ENCODE assay signal across 3 cellular contexts in the genomic region with DNA sequence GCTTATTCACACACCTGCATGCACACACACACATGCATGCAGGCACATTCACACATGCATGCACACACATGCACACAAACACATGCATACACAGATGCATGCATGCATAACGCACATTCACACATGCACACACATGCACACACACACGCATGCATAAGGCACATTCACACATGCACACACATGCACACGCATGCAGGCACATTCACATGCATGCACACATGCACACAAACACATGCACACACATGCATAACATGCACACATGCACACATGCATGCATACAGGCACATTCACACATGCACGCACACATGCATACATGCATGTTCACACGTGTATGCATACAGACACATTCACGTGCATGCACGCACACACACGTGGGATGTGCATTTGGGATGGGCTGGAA.
TF ChIP-seq lines count a peak whose summit lies in the region.

No MANE protein-coding gene starts in this region.

TF ChIP-seq in GM12891, 5 proteins besides CTCF, POLR2A, EP300 and RAD21:
- TF ChIP-seq PAX5 (IDR thresholded peaks at IDR 0.05; ENCODE audit: insufficient read depth, low read length, severe bottlenecking), result no peak
- no peak for TF ChIP-seq POLR2AphosphoS5 (IDR thresholded peaks at IDR 0.05; ENCODE audit: low read depth, low read length)
- TF ChIP-seq SPI1 (IDR thresholded peaks at IDR 0.05; ENCODE audit: low read depth, low read length), result no peak
- TF ChIP-seq TAF1 (IDR thresholded peaks at IDR 0.05; ENCODE audit: low read depth, low read length), result no peak
- TF ChIP-seq POU2F2 (IDR thresholded peaks at IDR 0.05; ENCODE audit: low read depth, low read length), result no peak

TF ChIP-seq in HEK293, 187 proteins besides CTCF, POLR2A, EP300 and RAD21:
- TF ChIP-seq ZNF138 (tag by site-specific recombination; IDR thresholded peaks at IDR 0.05; ENCODE audit: borderline replicate concordance) (no peak), HOXD13 (CRISPR knock-in tag; IDR thresholded peaks at IDR 0.05; ENCODE audit: borderline replicate concordance) (no peak), ZNF747 (tag by site-specific recombination; IDR thresholded peaks at IDR 0.05) (no peak)
- TF ChIP-seq, protein P1, sequence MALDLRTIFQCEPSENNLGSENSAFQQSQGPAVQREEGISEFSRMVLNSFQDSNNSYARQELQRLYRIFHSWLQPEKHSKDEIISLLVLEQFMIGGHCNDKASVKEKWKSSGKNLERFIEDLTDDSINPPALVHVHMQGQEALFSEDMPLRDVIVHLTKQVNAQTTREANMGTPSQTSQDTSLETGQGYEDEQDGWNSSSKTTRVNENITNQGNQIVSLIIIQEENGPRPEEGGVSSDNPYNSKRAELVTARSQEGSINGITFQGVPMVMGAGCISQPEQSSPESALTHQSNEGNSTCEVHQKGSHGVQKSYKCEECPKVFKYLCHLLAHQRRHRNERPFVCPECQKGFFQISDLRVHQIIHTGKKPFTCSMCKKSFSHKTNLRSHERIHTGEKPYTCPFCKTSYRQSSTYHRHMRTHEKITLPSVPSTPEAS (tag by site-specific recombination; IDR thresholded peaks at IDR 0.05), result 0 out of 2 replicates have a peak, but pooled peaks have one; percentile 41
- TF ChIP-seq, protein P2, sequence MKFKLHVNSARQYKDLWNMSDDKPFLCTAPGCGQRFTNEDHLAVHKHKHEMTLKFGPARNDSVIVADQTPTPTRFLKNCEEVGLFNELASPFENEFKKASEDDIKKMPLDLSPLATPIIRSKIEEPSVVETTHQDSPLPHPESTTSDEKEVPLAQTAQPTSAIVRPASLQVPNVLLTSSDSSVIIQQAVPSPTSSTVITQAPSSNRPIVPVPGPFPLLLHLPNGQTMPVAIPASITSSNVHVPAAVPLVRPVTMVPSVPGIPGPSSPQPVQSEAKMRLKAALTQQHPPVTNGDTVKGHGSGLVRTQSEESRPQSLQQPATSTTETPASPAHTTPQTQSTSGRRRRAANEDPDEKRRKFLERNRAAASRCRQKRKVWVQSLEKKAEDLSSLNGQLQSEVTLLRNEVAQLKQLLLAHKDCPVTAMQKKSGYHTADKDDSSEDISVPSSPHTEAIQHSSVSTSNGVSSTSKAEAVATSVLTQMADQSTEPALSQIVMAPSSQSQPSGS (tag by site-specific recombination; IDR thresholded peaks at IDR 0.05; ENCODE audit: low read depth), result no peak

TF ChIP-seq in K562, 482 proteins besides CTCF, POLR2A, EP300 and RAD21:
- TF ChIP-seq USF1 (CRISPR knock-in tag; IDR thresholded peaks at IDR 0.05) (peak; percentile 24; the same call in 1 of the 2 replicates), ZNF76 (CRISPR knock-in tag; IDR thresholded peaks at IDR 0.05; ENCODE audit: borderline replicate concordance) (no peak), MAX (CRISPR knock-in tag; IDR thresholded peaks at IDR 0.05) (peak; percentile 28; the same call in 1 of the 2 replicates), ZNF311 (CRISPR knock-in tag; IDR thresholded peaks at IDR 0.05) (no peak)
